ENCODE assay signal across 1 cellular context in the genomic region with DNA sequence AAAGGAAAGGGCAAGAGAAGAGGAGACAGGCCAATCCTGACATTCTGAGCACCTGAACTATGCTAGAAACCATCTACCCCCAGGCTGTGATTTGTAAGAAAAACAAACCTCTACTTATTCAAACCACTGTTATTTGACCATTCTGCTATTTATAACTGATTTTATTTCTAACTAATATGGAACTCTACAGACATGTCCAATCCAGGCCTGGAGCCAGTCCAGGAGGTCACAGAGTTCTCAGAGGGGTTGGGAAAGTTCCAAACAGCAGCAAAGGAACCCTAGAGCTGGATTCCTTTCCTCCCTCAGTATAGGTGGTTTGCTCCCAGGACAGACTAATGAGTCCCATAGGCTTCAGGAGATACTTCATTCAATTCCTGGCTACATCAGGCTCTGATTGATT.
TF ChIP-seq lines count a peak whose summit lies in the region.

No MANE protein-coding gene starts in this region.

TF ChIP-seq in HepG2, 621 proteins besides CTCF, POLR2A, EP300 and RAD21:
- TF ChIP-seq PAWR (CRISPR knock-in tag; IDR thresholded peaks at IDR 0.05; ENCODE audit: borderline replicate concordance) (no peak), ZBTB2 (CRISPR knock-in tag; IDR thresholded peaks at IDR 0.05; ENCODE audit: low read depth) (no peak), SALL2 (CRISPR knock-in tag; IDR thresholded peaks at IDR 0.05) (no peak)
